In the genomic region with DNA sequence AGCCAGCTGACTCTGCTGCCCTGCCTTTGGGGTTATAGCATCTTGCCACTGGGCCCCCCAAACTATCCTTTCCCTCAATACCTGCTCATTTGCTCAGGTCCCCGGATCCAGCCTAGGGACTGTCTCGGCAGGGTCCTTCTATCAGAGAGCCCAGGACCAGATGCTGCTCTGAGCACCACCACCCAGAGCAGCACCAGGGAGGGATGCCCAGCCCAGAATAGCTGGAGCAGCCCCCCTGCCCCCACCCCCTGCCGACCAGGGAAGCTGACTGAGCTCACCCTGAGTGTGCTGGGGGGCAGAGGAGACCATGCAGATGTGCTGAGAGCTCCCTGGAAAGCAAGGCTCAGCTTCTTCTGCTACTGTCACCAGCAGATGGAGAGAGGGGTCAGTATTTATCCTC, we compare ENCODE assay signal across 28 cellular contexts.
"Had no signal": no experiment of that assay in that cellular context is flagged by ENCODE, and none has a peak within 500 bp of the region (broad histone marks: within the 10 kb centered on the region; RNA-seq: fewer than 3 reads in every experiment).

No MANE protein-coding gene starts in this region.

- H3K9ac ChIP-seq: KMS-11 had no signal

- H3K36me3 ChIP-seq: MG63 had no signal

- H3K4me3 ChIP-seq: MG63 had no signal

- H3K27me3 ChIP-seq: MG63 had no signal

- DNase-seq: Karpas-422, Kasumi-1, MG63, MM.1S, MV-4-11, NCI-H1048, NCI-H1092, NCI-H1105, NCI-H1105 treated with DMSO at 0.1 percent for 48 hours, NCI-H1417 treated with DMSO at 0.1 percent for 48 hours, NCI-H1436, NCI-H1436 treated with DMSO at 0.1 percent for 48 hours, NCI-H146, NCI-H1694, NCI-H1694 treated with DMSO at 0.1 percent for 48 hours, NCI-H1930, NCI-H2029, NCI-H2029 treated with DMSO at 0.1 percent for 48 hours, NCI-H2081, NCI-H2081 treated with DMSO at 0.1 percent for 48 hours, NCI-H2107, NCI-H2171, NCI-H2171 treated with DMSO at 0.1 percent for 48 hours, NCI-H2227 treated with DMSO at 0.1 percent for 48 hours, NCI-H226, NCI-H446, NCI-H446 treated with DMSO at 0.1 percent for 48 hours had no signal

- H3K27ac ChIP-seq: KMS-11 had no signal

- H3K9me3 ChIP-seq: MG63 had no signal
